In the genomic region with DNA sequence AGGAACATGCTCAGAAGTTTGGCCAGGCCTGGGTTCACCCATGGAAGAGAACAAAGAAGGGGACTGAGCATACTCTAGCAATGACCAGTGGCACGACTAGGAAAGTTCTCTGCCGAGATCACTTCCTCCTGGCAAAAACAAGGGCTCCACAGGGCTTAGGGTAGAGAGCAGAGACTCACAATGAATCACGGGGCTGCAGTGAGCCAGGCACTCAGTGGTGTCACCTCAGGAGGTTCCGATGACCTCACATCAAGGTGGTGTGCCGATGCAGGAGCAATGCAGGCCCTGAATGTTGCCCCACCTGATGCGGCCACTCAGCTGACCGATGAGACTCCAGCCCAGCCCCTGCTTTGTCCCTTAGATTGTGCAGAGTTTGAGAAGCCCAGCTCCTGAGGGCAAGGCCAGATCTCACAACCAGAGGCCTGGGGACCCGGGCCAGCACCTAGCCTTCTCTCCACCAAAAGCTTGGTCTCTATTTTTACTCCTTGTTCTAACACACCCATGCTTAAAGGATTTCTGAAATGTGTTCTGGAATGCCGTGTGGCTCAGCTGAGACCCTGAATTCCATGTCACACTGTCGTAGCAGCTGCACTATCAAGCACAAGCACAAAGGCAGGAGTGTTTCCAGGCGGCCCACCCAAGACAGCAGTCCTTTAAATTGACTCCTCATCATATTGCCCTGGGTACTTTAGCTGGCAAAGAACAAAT, we compare ENCODE assay signal across 13 cellular contexts.
DNase-seq lines count a peak whose midpoint lies in the region; ATAC-seq, FAIRE-seq and TF ChIP-seq lines count a peak whose summit lies in the region.
"Had no signal": no experiment of that assay in that cellular context is flagged by ENCODE, and none has a peak within 500 bp of the region (broad histone marks: within the 10 kb centered on the region; RNA-seq: fewer than 3 reads in every experiment).

No MANE protein-coding gene starts in this region.

- H3K36me3 ChIP-seq in right lobe of liver = no peaks in the 10 kb centered on the region
- no peaks in the 10 kb centered on the region for H3K36me3 ChIP-seq in skeletal muscle tissue (ENCODE audit: control insufficient read depth in 3 of 3, insufficient read depth in 3 of 3, low read length in 3 of 3)
- H3K36me3 ChIP-seq in hepatocyte (replicated peaks; ENCODE audit: insufficient read depth, low read depth) = no peaks in the 10 kb centered on the region

- H3K4me3 ChIP-seq in dorsolateral prefrontal cortex (peak overlapping the region in 3 of 59 donors; percentile 2 to 33 (median 3)), right lobe of liver (no peak overlapping the region), skeletal muscle tissue (ENCODE audit: low read length in 3 of 3) (peak overlapping the region in 2 of 3 donors; percentile 9 to 30), hepatocyte (no peak overlapping the region)

- FAIRE-seq in HTR-8/SVneo (lab: Jason Lieb, UNC) = no peak
- FAIRE-seq: GM12892, islet of Langerhans had no signal

- TF ChIP-seq CTCF in dorsolateral prefrontal cortex (IDR thresholded peaks at IDR 0.05 in 54 of 56, conservative IDR thresholded peaks at IDR 0.05 in 2 of 56; ENCODE audit: low read depth in 1 of 56, partially characterized antibody in 56 of 56) (no peak), right lobe of liver (IDR thresholded peaks at IDR 0.05) (no peak), hepatocyte (IDR thresholded peaks at IDR 0.05; ENCODE audit: poor library complexity) (no peak)

- WGBS in right lobe of liver (ENCODE audit: insufficient coverage, low coverage, low lambda C conversion rate, missing lambda C conversion rate) = 43% methylated on average over 4 of the region's 11 CpGs
- WGBS in hepatocyte (ENCODE audit: low lambda C conversion rate, missing lambda C conversion rate) = 82% methylated on average over 11 of the region's 11 CpGs

- no peaks in the 10 kb centered on the region for H3K27me3 ChIP-seq in dorsolateral prefrontal cortex
- H3K27me3 ChIP-seq in right lobe of liver = no peaks in the 10 kb centered on the region
- no peaks in the 10 kb centered on the region for H3K27me3 ChIP-seq in skeletal muscle tissue (ENCODE audit: control insufficient read depth in 3 of 3, insufficient read depth in 3 of 3, low read length in 3 of 3)
- H3K27me3 ChIP-seq in hepatocyte = no peaks in the 10 kb centered on the region

- peaks cover 66% of the 10 kb centered on the region for H3K79me2 ChIP-seq in hepatocyte

- peak in 3 of 4 donors; percentile 42 to 71 (median 43) for ATAC-seq in right lobe of liver
- ATAC-seq: activated naive CD4-positive, alpha-beta T cell treated with anti-CD3 and anti-CD28 coated beads, Interleukin-2, amount 50 U/mL, for 72 hours had no signal

- H3K4me1 ChIP-seq in right lobe of liver (no peaks in the 10 kb centered on the region), skeletal muscle tissue (ENCODE audit: control insufficient read depth in 3 of 3, insufficient read depth in 3 of 3, low read length in 3 of 3) (peaks cover 25 to 40% (median 28%) of the 10 kb centered on the region in 3 donors), hepatocyte (ENCODE audit: insufficient read depth) (no peaks in the 10 kb centered on the region)

- DNase-seq in HS-5 (ENCODE audit: low read depth) = peak; percentile 15
- DNase-seq in dorsolateral prefrontal cortex = peak in 1 of 10 donors; percentile 44
- no peak for DNase-seq in right lobe of liver
- DNase-seq in NCI-H2227 (lab: John Stamatoyannopoulos, UW; ENCODE audit: unreplicated experiment) = no peak
- no peak for DNase-seq in hepatocyte (ENCODE audit: low spot score)
- no peak for DNase-seq in HTR-8/SVneo (ENCODE audit: insufficient read length, low spot score)
- no peak for DNase-seq in COLO829 (ENCODE audit: low spot score)
- DNase-seq: cortex of kidney, NCI-H1417 had no signal

- H3K27ac ChIP-seq in dorsolateral prefrontal cortex (peak overlapping the region; percentile 33 to 100 (median 94)), right lobe of liver (no peak overlapping the region), skeletal muscle tissue (ENCODE audit: low read depth, low read length) (peak overlapping the region; percentile 73), hepatocyte (no peak overlapping the region)

- no peaks in the 10 kb centered on the region for H3K9me2 ChIP-seq in hepatocyte (replicated peaks; ENCODE audit: insufficient read depth)

- H3K4me2 ChIP-seq in hepatocyte = no peak overlapping the region

- TF ChIP-seq POLR2A in right lobe of liver (IDR thresholded peaks at IDR 0.05) = no peak

- no peaks in the 10 kb centered on the region for H3K9me3 ChIP-seq in right lobe of liver
- H3K9me3 ChIP-seq in skeletal muscle tissue (ENCODE audit: control insufficient read depth in 3 of 3, low read length in 3 of 3) = no peaks in the 10 kb centered on the region
- no peaks in the 10 kb centered on the region for H3K9me3 ChIP-seq in hepatocyte (ENCODE audit: low read depth)

- no peaks in the 10 kb centered on the region for H4K20me1 ChIP-seq in hepatocyte (ENCODE audit: insufficient read depth, poor library complexity, severe bottlenecking)

- intact Hi-C loops in dorsolateral prefrontal cortex (cut with DNase I) = loop anchor here in 1 of 2 donors (5.0 kb wide), 1 partner anchor 62 kb away; a partner anchor contains a TSS
- intact Hi-C loops in right lobe of liver (cut with DNase I) = no loop called here

- no peak overlapping the region for H2AFZ ChIP-seq in hepatocyte

- H3K9ac ChIP-seq in skeletal muscle tissue (ENCODE audit: low read depth in 1 of 3, low read length in 3 of 3) = peak overlapping the region; percentile 7 to 34 (median 28)

Comparison
In these comparisons a context has a peak if more than half of its experiments do, and no peak if none do; other contexts are left out.
1. H3K27ac ChIP-seq: peak in dorsolateral prefrontal cortex (59 of 59) and skeletal muscle tissue (single experiment); none in right lobe of liver (0 of 3) and hepatocyte (single experiment).
2. H3K4me3 ChIP-seq: peak in skeletal muscle tissue (2 of 3); none in right lobe of liver (0 of 3) and hepatocyte (single experiment).